Comparison of ENCODE assay signal across 8 cellular contexts in the genomic region with DNA sequence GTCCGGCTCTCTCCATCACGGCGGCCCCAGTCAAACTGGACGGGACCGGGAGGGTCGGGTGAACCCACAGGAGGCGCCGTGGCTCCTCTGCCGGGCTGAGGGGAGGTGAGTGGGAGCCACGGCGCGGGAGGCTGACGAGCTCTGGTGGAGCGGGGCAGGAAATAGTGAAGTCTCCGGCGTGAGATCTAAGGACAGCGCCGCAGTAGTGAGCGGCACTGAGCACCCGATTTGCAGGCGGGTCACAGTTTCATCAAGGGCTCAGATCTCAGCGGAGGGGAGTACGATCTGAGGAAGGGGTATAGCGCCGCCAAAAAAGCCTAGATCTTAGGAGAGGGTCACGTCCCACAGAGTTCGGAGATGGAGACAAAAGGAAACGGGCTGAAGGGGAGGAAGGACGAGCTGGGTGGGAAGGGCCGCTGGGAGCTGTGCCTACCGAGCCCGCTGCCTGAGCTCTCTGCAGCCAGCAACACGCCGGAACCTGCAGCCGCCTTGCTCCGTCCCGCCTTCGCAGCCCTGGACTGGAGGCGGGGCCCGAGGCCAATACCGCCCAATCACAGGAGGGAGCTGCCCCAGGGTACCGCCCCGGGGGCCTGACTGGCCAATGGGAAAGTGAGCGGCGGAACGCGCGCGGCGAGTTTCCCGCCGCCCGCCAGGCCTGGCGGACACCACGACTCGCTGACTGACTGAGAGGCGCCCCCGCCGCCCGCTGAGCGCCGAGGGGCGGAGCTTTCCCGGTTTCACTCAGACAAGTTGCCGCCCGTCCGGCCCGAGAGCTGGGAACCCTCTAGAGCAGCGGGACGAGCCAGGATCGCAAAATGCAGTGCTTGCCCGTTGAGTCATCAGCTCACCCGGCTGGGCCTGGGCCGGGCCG. TPM values are rescaled to one million over a fixed set of nuclear protein-coding genes. Genes with fewer than 3 reads are reported as not detected.
DNase-seq lines count a peak whose midpoint lies in the region; ATAC-seq and TF ChIP-seq lines count a peak whose summit lies in the region.

No MANE protein-coding gene starts in this region.

- H3K9ac ChIP-seq in fibroblast of lung (ENCODE audit: insufficient read depth, low read length): peak overlapping the region; percentile 81

- no peaks in the 10 kb centered on the region for H3K36me3 Mint-ChIP-seq in activated T-helper 17 cell treated with anti-CD3 and anti-CD28 coated beads, Interleukin-2, amount 50 U/mL, for 72 hours (ENCODE audit: low read depth)
- H3K36me3 Mint-ChIP-seq in naive thymus-derived CD4-positive, alpha-beta T cell: no peaks in the 10 kb centered on the region
- no peaks in the 10 kb centered on the region for H3K36me3 Mint-ChIP-seq in stimulated activated memory B cell treated with anti-CD40 and anti-IgM and Interleukin-4, amounts not matched to agents 10 μg/mL and 1 μg/mL and 100 μg/mL, for 72 hours

- H3K27me3 ChIP-seq in fibroblast of lung (ENCODE audit: control insufficient read depth, insufficient read depth, low read length): no peaks in the 10 kb centered on the region
- H3K27me3 ChIP-seq in naive thymus-derived CD4-positive, alpha-beta T cell (ENCODE audit: control insufficient read depth in 2 of 2, insufficient read depth in 2 of 2, low read length in 2 of 2): no peaks in the 10 kb centered on the region

- H3K4me1 Mint-ChIP-seq in activated T-helper 17 cell treated with anti-CD3 and anti-CD28 coated beads, Interleukin-2, amount 50 U/mL, for 72 hours: peaks cover 23% of the 10 kb centered on the region
- peaks cover 10 to 33% (median 24%) of the 10 kb centered on the region in 7 donors for H3K4me1 Mint-ChIP-seq in naive thymus-derived CD4-positive, alpha-beta T cell
- H3K4me1 Mint-ChIP-seq in stimulated activated memory B cell treated with anti-CD40 and anti-IgM and Interleukin-4, amounts not matched to agents 10 μg/mL and 1 μg/mL and 100 μg/mL, for 72 hours: peaks cover 33% of the 10 kb centered on the region

- peak overlapping the region; percentile 85 for H3K4me2 ChIP-seq in fibroblast of lung (ENCODE audit: extremely low read depth, insufficient read depth, low read length)

- intact Hi-C loops in naive thymus-derived CD4-positive, alpha-beta T cell (cut with micrococcal nuclease): loop anchor here (1.0 to 5.0 kb wide), 10 partner anchors 12 to 290 kb away; partner anchors contain the start of genes GPN2 (in 2 of the 2), NUDC (in 2 of the 2), ARID1A (in 1 of the 2) and SLC9A1 (in 1 of the 2)

- no peaks in the 10 kb centered on the region for H3K36me3 ChIP-seq in fibroblast of lung (ENCODE audit: control insufficient read depth, insufficient read depth, low read length)
- peaks cover 0 to 5% (median 0%) of the 10 kb centered on the region in 3 experiments for H3K36me3 ChIP-seq in naive thymus-derived CD4-positive, alpha-beta T cell (ENCODE audit: control insufficient read depth in 2 of 3, insufficient read depth in 3 of 3, low read length in 3 of 3)

- POLR2A ChIA-PET in naive thymus-derived CD4-positive, alpha-beta T cell (lab: Charles Lee): interaction anchor here (0.8 to 2.6 kb wide), 19 partner anchors 10 to 433 kb away, joined by 3 to 15 read pairs (median 4); partner anchors contain the start of genes DHDDS, GPATCH3, GPN2 and NUDC

- H2AFZ ChIP-seq in fibroblast of lung (ENCODE audit: low read length): peak overlapping the region; percentile 96

- DNase-seq in EL (peak; percentile 99), GOT3 (lab: John Stamatoyannopoulos, UW) (peak; percentile 93), RPMI7951 (ENCODE audit: low read depth) (peak; percentile 98), fibroblast of lung (ENCODE audit: low read depth in 2 of 2) (peak; percentile 96 to 98)
- peak; percentile 88 to 96 (median 91) for DNase-seq in naive thymus-derived CD4-positive, alpha-beta T cell

- H3K9me3 Mint-ChIP-seq in activated T-helper 17 cell treated with anti-CD3 and anti-CD28 coated beads, Interleukin-2, amount 50 U/mL, for 72 hours: no peaks in the 10 kb centered on the region
- no peaks in the 10 kb centered on the region for H3K9me3 Mint-ChIP-seq in naive thymus-derived CD4-positive, alpha-beta T cell
- H3K9me3 Mint-ChIP-seq in stimulated activated memory B cell treated with anti-CD40 and anti-IgM and Interleukin-4, amounts not matched to agents 10 μg/mL and 1 μg/mL and 100 μg/mL, for 72 hours: no peaks in the 10 kb centered on the region

- ATAC-seq in activated T-helper 17 cell treated with anti-CD3 and anti-CD28 coated beads, Interleukin-2, amount 50 U/mL, for 72 hours (replicated peaks): peak; percentile 94
- ATAC-seq in naive thymus-derived CD4-positive, alpha-beta T cell: peak; percentile 98
- peak; percentile 98 for ATAC-seq in stimulated activated memory B cell treated with anti-CD40 and anti-IgM and Interleukin-4, amounts not matched to agents 10 μg/mL and 1 μg/mL and 100 μg/mL, for 72 hours

- no peaks in the 10 kb centered on the region for H3K9me3 ChIP-seq in fibroblast of lung (ENCODE audit: control insufficient read depth, insufficient read depth, low read depth, low read length)
- H3K9me3 ChIP-seq in naive thymus-derived CD4-positive, alpha-beta T cell (ENCODE audit: control insufficient read depth in 2 of 3, low read length in 3 of 3): no peaks in the 10 kb centered on the region

- no peaks in the 10 kb centered on the region for H3K79me2 ChIP-seq in fibroblast of lung (ENCODE audit: control insufficient read depth, insufficient read depth, low read length)

- H3K4me1 ChIP-seq in fibroblast of lung (ENCODE audit: control insufficient read depth, extremely low read depth, insufficient read depth, low read length): peaks cover 7% of the 10 kb centered on the region
- H3K4me1 ChIP-seq in naive thymus-derived CD4-positive, alpha-beta T cell (ENCODE audit: control insufficient read depth in 2 of 2, insufficient read depth in 2 of 2, low read length in 2 of 2): peaks cover 5 to 10% of the 10 kb centered on the region in 2 donors

- peak overlapping the region; percentile 87 for H3K4me3 Mint-ChIP-seq in activated T-helper 17 cell treated with anti-CD3 and anti-CD28 coated beads, Interleukin-2, amount 50 U/mL, for 72 hours
- H3K4me3 Mint-ChIP-seq in naive thymus-derived CD4-positive, alpha-beta T cell: peak overlapping the region; percentile 86 to 100 (median 96)
- peak overlapping the region; percentile 92 for H3K4me3 Mint-ChIP-seq in stimulated activated memory B cell treated with anti-CD40 and anti-IgM and Interleukin-4, amounts not matched to agents 10 μg/mL and 1 μg/mL and 100 μg/mL, for 72 hours

- CTCF ChIA-PET in naive thymus-derived CD4-positive, alpha-beta T cell (lab: Charles Lee): interaction anchor here (0.7 to 3.2 kb wide), 5 partner anchors 14 to 263 kb away, joined by 3 to 10 read pairs (median 4); no protein-coding TSS in a partner anchor

- peak overlapping the region; percentile 53 to 77 (median 56) for H3K4me3 ChIP-seq in fibroblast of lung (replicated peaks in 1 of 4; ENCODE audit: control extremely low read depth in 1 of 4, insufficient read depth in 1 of 4, low read depth in 3 of 4, low read length in 4 of 4)
- peak overlapping the region; percentile 97 for H3K4me3 ChIP-seq in naive thymus-derived CD4-positive, alpha-beta T cell (ENCODE audit: low read length)

- H3K27ac Mint-ChIP-seq in activated T-helper 17 cell treated with anti-CD3 and anti-CD28 coated beads, Interleukin-2, amount 50 U/mL, for 72 hours: peak overlapping the region; percentile 78
- H3K27ac Mint-ChIP-seq in naive thymus-derived CD4-positive, alpha-beta T cell: peak overlapping the region; percentile 65 to 96 (median 93)
- H3K27ac Mint-ChIP-seq in stimulated activated memory B cell treated with anti-CD40 and anti-IgM and Interleukin-4, amounts not matched to agents 10 μg/mL and 1 μg/mL and 100 μg/mL, for 72 hours: peak overlapping the region; percentile 91

- no peaks in the 10 kb centered on the region for H4K20me1 ChIP-seq in fibroblast of lung (ENCODE audit: control insufficient read depth, extremely low read depth, insufficient read depth, low read length)

- TF ChIP-seq CTCF in LNCAP (IDR thresholded peaks at IDR 0.05) (peak; percentile 19; the same call in 1 of the 2 replicates), fibroblast of lung (conservative IDR thresholded peaks at IDR 0.05 in 1 of 2, IDR thresholded peaks at IDR 0.05 in 1 of 2; ENCODE audit: low read depth in 1 of 2, low read length in 2 of 2) (no peak)

- H3K27me3 Mint-ChIP-seq in activated T-helper 17 cell treated with anti-CD3 and anti-CD28 coated beads, Interleukin-2, amount 50 U/mL, for 72 hours: no peaks in the 10 kb centered on the region
- no peaks in the 10 kb centered on the region for H3K27me3 Mint-ChIP-seq in naive thymus-derived CD4-positive, alpha-beta T cell
- no peaks in the 10 kb centered on the region for H3K27me3 Mint-ChIP-seq in stimulated activated memory B cell treated with anti-CD40 and anti-IgM and Interleukin-4, amounts not matched to agents 10 μg/mL and 1 μg/mL and 100 μg/mL, for 72 hours

- peak overlapping the region; percentile 98 for H3K27ac ChIP-seq in fibroblast of lung (ENCODE audit: insufficient read depth, low read length)
- peak overlapping the region; percentile 78 for H3K27ac ChIP-seq in naive thymus-derived CD4-positive, alpha-beta T cell (ENCODE audit: low read depth, low read length)

RNA-seq across cellular contexts. Expression of gene SFN, which starts 1.9 kb away (rescaled TPM):
- not detected in 2 replicates for total RNA-seq in RPMI7951 (2014; rRNA removed; shearing (Covaris generic))
- 1 to 10 TPM; 4.3 to 4.7 TPM for total RNA-seq in activated T-helper 17 cell treated with anti-CD3 and anti-CD28 coated beads, Interleukin-2, amount 50 U/mL, for 72 hours
- under 0.01 TPM in 1 of 2 replicates, not detected in the other for total RNA-seq in fibroblast of lung
- polyA plus RNA-seq in fibroblast of lung: 0.19 and 0.34 TPM in 2 replicates
- polyA plus RNA-seq in fibroblast of lung (2012): 0.16 and 0.55 TPM in 2 replicates
- 1.3 TPM in 1 of 2 replicates, not detected in the other for polyA minus RNA-seq in fibroblast of lung (ENCODE audit: low replicate concordance)
- 1 to 10 TPM in 4 of 5 experiments, under 1 TPM in 1; 0.74 to 1.9 (median 1.4) TPM for total RNA-seq in naive thymus-derived CD4-positive, alpha-beta T cell
- polyA plus RNA-seq in naive thymus-derived CD4-positive, alpha-beta T cell: not detected

RNA-seq across cellular contexts. Expression of gene GPN2, which starts 25.2 kb away (rescaled TPM):
- total RNA-seq in RPMI7951 (2014; rRNA removed; shearing (Covaris generic)): 9.4 and 20.4 TPM in 2 replicates
- 10 to 100 TPM; 44.8 to 61.4 TPM for total RNA-seq in activated T-helper 17 cell treated with anti-CD3 and anti-CD28 coated beads, Interleukin-2, amount 50 U/mL, for 72 hours
- total RNA-seq in fibroblast of lung: 9.0 and 12.2 TPM in 2 replicates
- 21.5 and 32.6 TPM in 2 replicates for polyA plus RNA-seq in fibroblast of lung
- 22.0 and 35.1 TPM in 2 replicates for polyA plus RNA-seq in fibroblast of lung (2012)
- polyA minus RNA-seq in fibroblast of lung (ENCODE audit: low replicate concordance): 76.8 and 96.2 TPM in 2 replicates
- total RNA-seq in naive thymus-derived CD4-positive, alpha-beta T cell: 10 to 100 TPM; 22.1 to 50.6 (median 34.8) TPM
- polyA plus RNA-seq in naive thymus-derived CD4-positive, alpha-beta T cell: 10 to 100 TPM in 1 of 2 donors, 1 to 10 TPM in 1; 9.1 to 20.4 TPM

RNA-seq across cellular contexts. Expression of gene GPATCH3, which starts 35.4 kb away (rescaled TPM):
- 4.7 and 5.7 TPM in 2 replicates for total RNA-seq in RPMI7951 (2014; rRNA removed; shearing (Covaris generic))
- 10 to 100 TPM in 1 of 2 donors, 1 to 10 TPM in 1; 9.4 to 13.4 TPM for total RNA-seq in activated T-helper 17 cell treated with anti-CD3 and anti-CD28 coated beads, Interleukin-2, amount 50 U/mL, for 72 hours
- 10.8 and 11.4 TPM in 2 replicates for total RNA-seq in fibroblast of lung
- 4.9 and 5.1 TPM in 2 replicates for polyA plus RNA-seq in fibroblast of lung
- 7.3 and 7.6 TPM in 2 replicates for polyA plus RNA-seq in fibroblast of lung (2012)
- 3.5 and 6.4 TPM in 2 replicates for polyA minus RNA-seq in fibroblast of lung (ENCODE audit: low replicate concordance)
- 10 to 100 TPM; 17.0 to 38.4 (median 22.6) TPM for total RNA-seq in naive thymus-derived CD4-positive, alpha-beta T cell
- polyA plus RNA-seq in naive thymus-derived CD4-positive, alpha-beta T cell: 10 to 100 TPM; 12.5 to 21.3 TPM

RNA-seq across cellular contexts. Expression of gene ZDHHC18, which starts 38.4 kb away (rescaled TPM):
- total RNA-seq in RPMI7951 (2014; rRNA removed; shearing (Covaris generic)): 11.1 and 20.8 TPM in 2 replicates
- total RNA-seq in activated T-helper 17 cell treated with anti-CD3 and anti-CD28 coated beads, Interleukin-2, amount 50 U/mL, for 72 hours: 10 to 100 TPM; 84.3 to 86.1 TPM
- 4.6 and 6.3 TPM in 2 replicates for total RNA-seq in fibroblast of lung
- 16.9 and 22.3 TPM in 2 replicates for polyA plus RNA-seq in fibroblast of lung
- polyA plus RNA-seq in fibroblast of lung (2012): 14.3 and 18.7 TPM in 2 replicates
- 56.9 and 116 TPM in 2 replicates for polyA minus RNA-seq in fibroblast of lung (ENCODE audit: low replicate concordance)
- 10 to 100 TPM; 36.4 to 72.4 (median 39.7) TPM for total RNA-seq in naive thymus-derived CD4-positive, alpha-beta T cell
- 10 to 100 TPM in 1 of 2 donors, 1 to 10 TPM in 1; 3.1 to 11.0 TPM for polyA plus RNA-seq in naive thymus-derived CD4-positive, alpha-beta T cell

RNA-seq across cellular contexts. Expression of gene NR0B2, which starts 48.9 kb away (rescaled TPM):
- not detected in 2 replicates for total RNA-seq in RPMI7951 (2014; rRNA removed; shearing (Covaris generic))
- total RNA-seq in activated T-helper 17 cell treated with anti-CD3 and anti-CD28 coated beads, Interleukin-2, amount 50 U/mL, for 72 hours: not detected
- total RNA-seq in fibroblast of lung: not detected in 2 replicates
- polyA plus RNA-seq in fibroblast of lung: not detected in 2 replicates
- not detected in 2 replicates for polyA plus RNA-seq in fibroblast of lung (2012)
- not detected in 2 replicates for polyA minus RNA-seq in fibroblast of lung (ENCODE audit: low replicate concordance)
- total RNA-seq in naive thymus-derived CD4-positive, alpha-beta T cell: not detected
- polyA plus RNA-seq in naive thymus-derived CD4-positive, alpha-beta T cell: not detected

Comparison
In these comparisons a context has a peak if more than half of its experiments do, and no peak if none do; other contexts are left out.
1. Peak in every context shown above with its lines: DNase-seq, ATAC-seq, H3K4me3 ChIP-seq and H3K27ac ChIP-seq.